Comparison of ENCODE assay signal across 19 cellular contexts in genomic region chr2:81991282-81991681, GRCh38.
DNase-seq lines count a peak whose midpoint lies in the region; ATAC-seq, FAIRE-seq and TF ChIP-seq lines count a peak whose summit lies in the region.
"Had no signal": no experiment of that assay in that cellular context is flagged by ENCODE, and none has a peak within 500 bp of the region (broad histone marks: within the 10 kb centered on the region; RNA-seq: fewer than 3 reads in every experiment).

No MANE protein-coding gene starts in this region.

- no peak for FAIRE-seq in A549 (lab: Jason Lieb, UNC)
- no peak for FAIRE-seq in H1 (lab: Jason Lieb, UNC)
- FAIRE-seq: G401.6, GM12892 had no signal

- H2BK15ac ChIP-seq in IMR-90 (ENCODE audit: low read depth, low read length) (no peak overlapping the region), H1 (ENCODE audit: low read length) (no peak overlapping the region)

- H2BK5ac ChIP-seq in IMR-90 (ENCODE audit: low read depth, low read length, poor library complexity, severe bottlenecking) = no peak overlapping the region
- no peak overlapping the region for H2BK5ac ChIP-seq in H1 (ENCODE audit: low read depth, low read length)

- 19% methylated on average over 2 of the region's 2 CpGs for WGBS in A549 (ENCODE audit: missing lambda C conversion rate)
- WGBS in IMR-90 (ENCODE audit: extremely low coverage in 2 of 2, insufficient read length in 1 of 2), 2 experiments = 39% methylated on average over 2 of the region's 2 CpGs; no CpG with 5 or more reads in 1 of the 2 experiments
- 100% methylated on average over 2 of the region's 2 CpGs; no CpG with 5 or more reads in 1 of the 2 experiments for WGBS in H1 (ENCODE audit: extremely low coverage in 1 of 2, insufficient coverage in 1 of 2, insufficient read length in 1 of 2, insufficient replicate concordance in 2 of 2, low coverage in 1 of 2, low lambda C conversion rate in 2 of 2, missing lambda C conversion rate in 1 of 2), 2 experiments

- TF ChIP-seq EP300 in A549 (IDR thresholded peaks at IDR 0.05) (no peak), H1 (IDR thresholded peaks at IDR 0.05; ENCODE audit: borderline replicate concordance in 1 of 2, low read depth in 2 of 2, low read length in 2 of 2) (no peak)

- H2AK5ac ChIP-seq in IMR-90 (ENCODE audit: low read depth, low read length) = no peak overlapping the region
- no peak overlapping the region for H2AK5ac ChIP-seq in H1 (ENCODE audit: low read depth, low read length)

- H3K36me3 ChIP-seq in IMR-90 (ENCODE audit: control insufficient read depth, insufficient read depth, low read length) (no peaks in the 10 kb centered on the region), H1 (ENCODE audit: control insufficient read depth in 2 of 4, insufficient read depth in 4 of 4, low read length in 3 of 4) (no peaks in the 10 kb centered on the region)

- H3K4me3 ChIP-seq in A549 (no peak overlapping the region), IMR-90 (ENCODE audit: insufficient read depth, low read depth, low read length) (no peak overlapping the region), H1 (ENCODE audit: extremely low read depth in 1 of 4, insufficient read depth in 2 of 4, low read depth in 3 of 4, low read length in 4 of 4) (no peak overlapping the region)
- H3K4me3 ChIP-seq: GM23248 had no signal

- H3K4me3 Mint-ChIP-seq in immature natural killer cell = no peak overlapping the region
- no peak overlapping the region for H3K4me3 Mint-ChIP-seq in progenitor cell of endocrine pancreas (ENCODE audit: low read depth)
- H3K4me3 Mint-ChIP-seq: CD4-positive, alpha-beta memory T cell; H9 had no signal

- H3K4me1 Mint-ChIP-seq in immature natural killer cell (no peaks in the 10 kb centered on the region), progenitor cell of endocrine pancreas (ENCODE audit: low read depth) (no peaks in the 10 kb centered on the region)
- H3K4me1 Mint-ChIP-seq: CD4-positive, alpha-beta memory T cell; H9 had no signal

- no peak for TF ChIP-seq RAD21 in A549 (conservative IDR thresholded peaks at IDR 0.05 in 1 of 2, IDR thresholded peaks at IDR 0.05 in 1 of 2)
- TF ChIP-seq RAD21 in IMR-90 (IDR thresholded peaks at IDR 0.05; ENCODE audit: low read length) = no peak
- TF ChIP-seq RAD21 in H1 (IDR thresholded peaks at IDR 0.05 in 1 of 2, conservative IDR thresholded peaks at IDR 0.05 in 1 of 2; ENCODE audit: low read depth in 2 of 2, low read length in 2 of 2) = no peak

- H4K5ac ChIP-seq in IMR-90 (ENCODE audit: low read depth, low read length) (no peak overlapping the region), H1 (ENCODE audit: insufficient read length, low read depth, low read length) (no peak overlapping the region)

- ATAC-seq in A549 = no peak
- ATAC-seq in IMR-90 (ENCODE audit: low read depth) = no peak
- ATAC-seq in GM21717 (IDR thresholded peaks at IDR 0.05; ENCODE audit: unreplicated experiment) = no peak
- ATAC-seq in sciatic nerve = no peak
- ATAC-seq: HCT116 had no signal

- no peaks in the 10 kb centered on the region for H3K27me3 ChIP-seq in IMR-90 (ENCODE audit: control insufficient read depth, insufficient read depth, low read length)
- no peaks in the 10 kb centered on the region for H3K27me3 ChIP-seq in H1 (replicated peaks in 1 of 4; ENCODE audit: control insufficient read depth in 3 of 4, extremely low read depth in 1 of 4, insufficient read depth in 3 of 4, low read length in 3 of 4)

- H3K4me1 ChIP-seq in A549 (no peaks in the 10 kb centered on the region), IMR-90 (ENCODE audit: control insufficient read depth, insufficient read depth, low read length) (no peaks in the 10 kb centered on the region), H1 (replicated peaks in 1 of 4; ENCODE audit: control insufficient read depth in 3 of 4, insufficient read depth in 4 of 4, low read length in 3 of 4) (no peaks in the 10 kb centered on the region)

- no peaks in the 10 kb centered on the region for H3K23me2 ChIP-seq in H1 (ENCODE audit: low read depth, low read length)

- dilution Hi-C loops in IMR-90 (cut with HindIII; ENCODE audit: low sequenced_read_pairs, unreplicated experiment) = no loop called here

- H3K9ac ChIP-seq in IMR-90 (ENCODE audit: low read depth, low read length) (no peak overlapping the region), H1 (replicated peaks in 1 of 4; ENCODE audit: extremely low read depth in 1 of 4, low read depth in 3 of 4, low read length in 3 of 4) (no peak overlapping the region)
- H3K9ac ChIP-seq: GM23248 had no signal

- no peak overlapping the region for H2BK120ac ChIP-seq in IMR-90 (ENCODE audit: low read depth, low read length)
- no peak overlapping the region for H2BK120ac ChIP-seq in H1 (replicated peaks; ENCODE audit: low read depth, low read length)

- H3K14ac ChIP-seq in IMR-90 (replicated peaks; ENCODE audit: low read depth, low read length) (no peak overlapping the region), H1 (ENCODE audit: insufficient read length) (no peak overlapping the region)

- TF ChIP-seq CTCF in A549 (IDR thresholded peaks at IDR 0.05) = no peak
- no peak for TF ChIP-seq CTCF in IMR-90 (conservative IDR thresholded peaks at IDR 0.05; ENCODE audit: low read depth, low read length)
- no peak for TF ChIP-seq CTCF in H1 (IDR thresholded peaks at IDR 0.05; ENCODE audit: control extremely low read depth in 1 of 3, insufficient read depth in 1 of 3, low read depth in 1 of 3, low read length in 3 of 3)
- no peak for TF ChIP-seq CTCF in progenitor cell of endocrine pancreas (IDR thresholded peaks at IDR 0.05; ENCODE audit: unreplicated experiment)

- H3K27ac Mint-ChIP-seq in immature natural killer cell (no peak overlapping the region), progenitor cell of endocrine pancreas (no peak overlapping the region)
- H3K27ac Mint-ChIP-seq: CD4-positive, alpha-beta memory T cell; H9 had no signal

- H3K79me1 ChIP-seq in IMR-90 (ENCODE audit: low read depth in 1 of 2, low read length in 2 of 2) (no peaks in the 10 kb centered on the region), H1 (ENCODE audit: low read depth, low read length) (no peaks in the 10 kb centered on the region)

- H4K8ac ChIP-seq in IMR-90 (ENCODE audit: low read depth in 2 of 2, low read length in 2 of 2) (no peak overlapping the region), H1 (ENCODE audit: extremely low read depth, insufficient read depth, low read length) (no peak overlapping the region)

- CTCF ChIA-PET in A549 (lab: Yijun Ruan, JAX) (no interaction called here), IMR-90 (lab: Yijun Ruan, JAX) (no interaction called here), H1 (lab: Charles Lee; ENCODE audit: partially characterized antibody) (no interaction called here)

- intact Hi-C loops in IMR-90 (cut with micrococcal nuclease) = no loop called here
- intact Hi-C loops in sciatic nerve (cut with DNase I) = no loop called here

- H3K79me2 ChIP-seq in H1 (ENCODE audit: control insufficient read depth in 1 of 2, insufficient read depth in 2 of 2, low read length in 2 of 2) = no peaks in the 10 kb centered on the region

- peaks cover 8% of the 10 kb centered on the region; the same call in 1 of the 3 replicates for H3K9me3 ChIP-seq in A549
- peaks cover 2% of the 10 kb centered on the region; the same call in 1 of the 2 replicates for H3K9me3 ChIP-seq in IMR-90 (ENCODE audit: control insufficient read depth, insufficient read depth, low read length)
- peaks cover 0 to 7% of the 10 kb centered on the region in 2 experiments; a peak in 1 of 4 replicates for H3K9me3 ChIP-seq in H1 (ENCODE audit: insufficient read depth in 2 of 2, low read depth in 1 of 2, low read length in 1 of 2)

- peaks cover 6 to 39% (median 16%) of the 10 kb centered on the region in 6 donors for H3K9me3 Mint-ChIP-seq in immature natural killer cell
- peaks cover 6% of the 10 kb centered on the region for H3K9me3 Mint-ChIP-seq in progenitor cell of endocrine pancreas (ENCODE audit: low read depth)

- no peak overlapping the region for H2AFZ ChIP-seq in IMR-90 (replicated peaks; ENCODE audit: low read length, poor library complexity)
- H2AFZ ChIP-seq in H1 (ENCODE audit: low read length) = no peak overlapping the region
- H2AFZ ChIP-seq: GM23248 had no signal

- POLR2A ChIA-PET in A549 (lab: Yijun Ruan, JAX) = no interaction called here
- POLR2A ChIA-PET in IMR-90 (lab: Charles Lee; ENCODE audit: unreplicated experiment) = no interaction called here
- POLR2A ChIA-PET in H1 (lab: Charles Lee; ENCODE audit: partially characterized antibody) = no interaction called here

- BruUV-seq in IMR-90 (replicated peaks; lab: Mats Ljungman, UMichigan) = no TSS peak

- H3K4ac ChIP-seq in IMR-90 (ENCODE audit: low read depth, low read length) (no peak overlapping the region), H1 (replicated peaks; ENCODE audit: insufficient read length, low read depth, low read length) (no peak overlapping the region)

- H3K27ac ChIP-seq in A549 (no peak overlapping the region), IMR-90 (ENCODE audit: insufficient read depth, low read length) (no peak overlapping the region), H1 (ENCODE audit: low read depth, low read length) (no peak overlapping the region)
- H3K27ac ChIP-seq: GM23248 had no signal

- H3K18ac ChIP-seq in IMR-90 (ENCODE audit: low read depth, low read length) (no peak overlapping the region), H1 (ENCODE audit: extremely low read depth, low read length) (no peak overlapping the region)

- H2BK12ac ChIP-seq in H1 (ENCODE audit: low read depth, low read length) = no peak overlapping the region

- H4K20me1 ChIP-seq in IMR-90 (ENCODE audit: insufficient read depth, low read length) (no peaks in the 10 kb centered on the region), H1 (replicated peaks in 1 of 2; ENCODE audit: control insufficient read depth in 1 of 2, insufficient read depth in 2 of 2, low read length in 2 of 2) (no peaks in the 10 kb centered on the region)

- DNase-seq in A549 (ENCODE audit: low read depth in 1 of 2, low spot score in 1 of 2) (no peak), IMR-90 (no peak), H1 (ENCODE audit: low read depth in 1 of 2, low spot score in 2 of 2) (no peak), kidney glomerular epithelial cell (lab: John Stamatoyannopoulos, UW) (peak; percentile 82), immature natural killer cell (no peak), progenitor cell of endocrine pancreas (ENCODE audit: low spot score, unreplicated experiment) (no peak), sciatic nerve (ENCODE audit: low spot score) (no peak)
- DNase-seq: 8988T; C1 segment of cervical spinal cord; CD4-positive, alpha-beta memory T cell; COR-L47; DMS153; DND-41; GM23248; H9 had no signal

- H3K36me3 Mint-ChIP-seq in immature natural killer cell (no peaks in the 10 kb centered on the region), progenitor cell of endocrine pancreas (ENCODE audit: insufficient read depth) (no peaks in the 10 kb centered on the region)
- H3K36me3 Mint-ChIP-seq: CD4-positive, alpha-beta memory T cell had no signal

- no peak for TF ChIP-seq POLR2A in A549 (IDR thresholded peaks at IDR 0.05; ENCODE audit: low read length)
- TF ChIP-seq POLR2A in IMR-90 (IDR thresholded peaks at IDR 0.05; ENCODE audit: low read depth, low read length) = no peak
- no peak for TF ChIP-seq POLR2A in H1 (IDR thresholded peaks at IDR 0.05; ENCODE audit: control extremely low read depth in 1 of 2, low read depth in 2 of 2, low read length in 2 of 2)

- H3K23ac ChIP-seq in IMR-90 (ENCODE audit: low read depth, low read length) = no peak overlapping the region
- H3K23ac ChIP-seq in H1 (ENCODE audit: insufficient read length) = no peak overlapping the region

- H3K9me1 ChIP-seq in IMR-90 (ENCODE audit: insufficient read depth, low read length) = no peaks in the 10 kb centered on the region

- no peak overlapping the region for H4K91ac ChIP-seq in IMR-90 (ENCODE audit: insufficient read depth, low read depth, low read length)
- no peak overlapping the region for H4K91ac ChIP-seq in H1 (replicated peaks; ENCODE audit: insufficient read length, low read length)

- H2BK20ac ChIP-seq in IMR-90 (ENCODE audit: low read depth, low read length) (no peak overlapping the region), H1 (ENCODE audit: low read length) (no peak overlapping the region)

- no peak overlapping the region for H2AK9ac ChIP-seq in IMR-90 (replicated peaks; ENCODE audit: low read depth, low read length, poor library complexity)

- no peaks in the 10 kb centered on the region for H3K27me3 Mint-ChIP-seq in immature natural killer cell (ENCODE audit: low read depth in 3 of 3)
- H3K27me3 Mint-ChIP-seq in progenitor cell of endocrine pancreas = no peaks in the 10 kb centered on the region
- H3K27me3 Mint-ChIP-seq: CD4-positive, alpha-beta memory T cell had no signal

- no peak overlapping the region for H3K4me2 ChIP-seq in A549
- no peak overlapping the region for H3K4me2 ChIP-seq in IMR-90 (ENCODE audit: low read depth, low read length)
- H3K4me2 ChIP-seq in H1 (ENCODE audit: insufficient read depth in 1 of 2, low read depth in 2 of 2, low read length in 2 of 2) = no peak overlapping the region

- H3K56ac ChIP-seq in IMR-90 (ENCODE audit: extremely low read depth, insufficient read depth, low read length) (no peak overlapping the region), H1 (replicated peaks; ENCODE audit: insufficient read length, low read depth, low read length) (no peak overlapping the region)

- in situ Hi-C loops in IMR-90 (cut with MboI; ENCODE audit: low sequenced_read_pairs) = no loop called here

Comparison
In these comparisons a context has a peak if more than half of its experiments do, and no peak if none do; other contexts are left out.
1. Of the 18 proteins assayed by ChIP-seq in both H1 and A549: peak only in H1: none; only in A549: none; in both: MAFK; in neither: 17.